8 cellular contexts compared by ENCODE assay signal in the genomic region with DNA sequence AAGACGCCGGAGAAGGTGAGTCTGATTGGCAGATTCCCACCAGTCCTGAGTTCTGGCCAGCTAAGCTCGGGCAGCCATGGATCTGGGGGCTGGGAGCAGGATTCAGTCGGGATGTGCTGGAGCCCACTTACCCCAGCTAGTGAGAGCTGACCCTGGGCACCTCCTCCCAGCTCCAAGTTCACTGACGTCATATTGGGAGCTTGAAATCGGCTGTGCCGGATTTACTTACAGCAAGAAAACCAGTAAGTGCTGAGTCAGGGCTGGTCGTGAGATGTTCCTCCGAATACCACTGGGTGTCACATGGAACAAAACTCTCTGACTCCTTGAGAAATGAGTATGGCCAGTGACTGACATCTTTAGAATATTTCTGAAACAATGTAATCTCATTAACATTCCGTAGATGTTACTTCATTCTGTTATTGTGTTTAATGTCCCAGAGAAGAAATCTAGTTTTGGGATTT.
DNase-seq lines count a peak whose midpoint lies in the region; ATAC-seq lines count a peak whose summit lies in the region.

No MANE protein-coding gene starts in this region.

- DNase-seq in G401 (ENCODE audit: low spot score), result peak; percentile 8
- peak; percentile 98 for DNase-seq in NCI-H226
- DNase-seq in epidermal melanocyte (ENCODE audit: insufficient read length, low spot score), result peak; percentile 59
- DNase-seq in midbrain (lab: John Stamatoyannopoulos, UW), result peak; percentile 49
- DNase-seq in stimulated activated effector memory CD8-positive, alpha-beta T cell treated with anti-CD3 and anti-CD28 coated beads, Interleukin-12 subunit alpha, Interleukin-12 subunit beta, amount 100 ng/mL, for 72 hours (ENCODE audit: low spot score in 2 of 2), result no peak
- no peak for DNase-seq in GM19238 (ENCODE audit: insufficient read length, low spot score)
- DNase-seq in NCI-H2227 treated with DMSO at 0.1 percent for 48 hours (lab: John Stamatoyannopoulos, UW), result no peak

- H3K4me1 Mint-ChIP-seq in stimulated activated effector memory CD8-positive, alpha-beta T cell treated with anti-CD3 and anti-CD28 coated beads, Interleukin-12 subunit alpha, Interleukin-12 subunit beta, amount 100 ng/mL, for 72 hours, result peaks cover 10% of the 10 kb centered on the region

- H3K4me3 Mint-ChIP-seq in stimulated activated effector memory CD8-positive, alpha-beta T cell treated with anti-CD3 and anti-CD28 coated beads, Interleukin-12 subunit alpha, Interleukin-12 subunit beta, amount 100 ng/mL, for 72 hours, result no peak overlapping the region

- no peak overlapping the region for H3K27ac Mint-ChIP-seq in stimulated activated effector memory CD8-positive, alpha-beta T cell treated with anti-CD3 and anti-CD28 coated beads, Interleukin-12 subunit alpha, Interleukin-12 subunit beta, amount 100 ng/mL, for 72 hours

- no peak for ATAC-seq in HG02610 (IDR thresholded peaks at IDR 0.05; ENCODE audit: unreplicated experiment)
- no peak for ATAC-seq in stimulated activated effector memory CD8-positive, alpha-beta T cell treated with anti-CD3 and anti-CD28 coated beads, Interleukin-12 subunit alpha, Interleukin-12 subunit beta, amount 100 ng/mL, for 72 hours

- H3K9me3 Mint-ChIP-seq in stimulated activated effector memory CD8-positive, alpha-beta T cell treated with anti-CD3 and anti-CD28 coated beads, Interleukin-12 subunit alpha, Interleukin-12 subunit beta, amount 100 ng/mL, for 72 hours, result no peaks in the 10 kb centered on the region

- in situ Hi-C loops in G401 (cut with HindIII; ENCODE audit: low sequenced_read_pairs), result no loop called here

- H3K36me3 Mint-ChIP-seq in stimulated activated effector memory CD8-positive, alpha-beta T cell treated with anti-CD3 and anti-CD28 coated beads, Interleukin-12 subunit alpha, Interleukin-12 subunit beta, amount 100 ng/mL, for 72 hours, result no peaks in the 10 kb centered on the region

Comparison
In these comparisons a context has a peak if more than half of its experiments do, and no peak if none do; other contexts are left out.
1. DNase-seq: peak in G401 (single experiment), NCI-H226 (single experiment), epidermal melanocyte (single experiment) and midbrain (single experiment); none in stimulated activated effector memory CD8-positive, alpha-beta T cell treated with anti-CD3 and anti-CD28 coated beads, Interleukin-12 subunit alpha, Interleukin-12 subunit beta, amount 100 ng/mL, for 72 hours (0 of 2), GM19238 (single experiment) and NCI-H2227 treated with DMSO at 0.1 percent for 48 hours (single experiment).